ENCODE assay signal across 30 cellular contexts in the genomic region with DNA sequence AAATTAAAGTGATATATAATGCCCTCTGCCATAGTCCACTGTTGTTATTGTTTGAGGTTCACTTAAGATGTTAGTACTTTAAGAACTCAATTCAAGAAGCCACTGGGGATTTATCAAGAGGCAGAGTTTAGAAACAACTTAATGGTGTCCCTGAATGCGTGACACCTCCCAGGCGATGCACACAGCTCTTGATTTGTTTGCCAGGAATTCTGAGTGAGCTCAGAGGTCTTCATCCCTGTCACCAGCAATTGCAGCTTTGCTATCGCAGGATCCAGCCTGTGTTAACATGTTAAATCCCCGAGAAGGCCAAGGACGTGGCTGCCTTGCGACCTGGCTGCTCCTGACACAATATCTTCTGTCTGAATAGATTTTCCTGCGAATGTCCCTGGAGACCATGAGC.
"Had no signal": no experiment of that assay in that cellular context is flagged by ENCODE, and none has a peak within 500 bp of the region (broad histone marks: within the 10 kb centered on the region; RNA-seq: fewer than 3 reads in every experiment).

No MANE protein-coding gene starts in this region.

- H3K4me3 ChIP-seq: adrenal gland, body of pancreas, colonic mucosa, esophagus squamous epithelium, gastroesophageal sphincter had no signal

- ATAC-seq: activated CD4-positive, CD25-positive, alpha-beta regulatory T cell treated with anti-CD3 and anti-CD28 coated beads, Interleukin-2, amount 50 U/mL, for 24 hours; activated CD8-positive, alpha-beta T cell treated with anti-CD3 and anti-CD28 coated beads for 36 hours; activated naive CD8-positive, alpha-beta T cell treated with anti-CD3 and anti-CD28 coated beads, Interleukin-2, amount 50 U/mL, for 24 hours; body of pancreas; gastroesophageal sphincter; T-helper 17 cell had no signal

- H3K27me3 ChIP-seq: adrenal gland, body of pancreas, colonic mucosa, esophagus squamous epithelium, gastroesophageal sphincter had no signal

- H3K4me1 ChIP-seq: adrenal gland, colonic mucosa, gastroesophageal sphincter had no signal

- H3K36me3 ChIP-seq: adrenal gland, colonic mucosa, esophagus squamous epithelium, gastroesophageal sphincter, WERI-Rb-1 had no signal

- DNase-seq: activated B cell treated with CpG ODN at 0.5 μM for 24 hours; activated CD4-positive, alpha-beta T cell treated with anti-CD3 and anti-CD28 coated beads for 48 hours; activated CD4-positive, alpha-beta T cell treated with anti-CD3 and anti-CD28 coated beads, Interleukin-2, amount 50 U/mL, for 1 hour; activated CD4-positive, alpha-beta T cell treated with anti-CD3 and anti-CD28 coated beads, Interleukin-2, amount 50 U/mL, for 48 hours; activated CD8-positive, alpha-beta memory T cell treated with anti-CD3 and anti-CD28 coated beads for 24 hours; activated CD8-positive, alpha-beta memory T cell treated with anti-CD3 and anti-CD28 coated beads, Interleukin-2, amount 50 U/mL, for 4 hours; activated CD8-positive, alpha-beta T cell treated with anti-CD3 and anti-CD28 coated beads for 36 hours; activated effector memory CD4-positive, alpha-beta T cell treated with anti-CD3 and anti-CD28 coated beads, Interleukin-2, amount 50 U/mL, for 16 hours; activated naive CD4-positive, alpha-beta T cell treated with anti-CD3 and anti-CD28 coated beads for 36 hours; activated naive CD8-positive, alpha-beta T cell treated with anti-CD3 and anti-CD28 coated beads for 36 hours; activated naive CD8-positive, alpha-beta T cell treated with anti-CD3 and anti-CD28 coated beads, Interleukin-2, amount 50 U/mL, for 24 hours; activated T-cell treated with anti-CD3 and anti-CD28 coated beads, Interleukin-2, amount 50 U/mL, for 1 hour; activated T-cell treated with anti-CD3 and anti-CD28 coated beads, Interleukin-2, amount 50 U/mL, for 48 hours; adrenal gland; amygdala; aorta; body of pancreas; central memory CD4-positive, alpha-beta T cell; cerebellar nuclear complex; colonic mucosa; effector CD8-positive, alpha-beta T cell; esophagus squamous epithelium; foreskin melanocyte; T-helper 1 cell; T-helper 17 cell; T1000; WERI-Rb-1 had no signal

- H3K9me3 ChIP-seq: adrenal gland, body of pancreas, colonic mucosa, esophagus squamous epithelium, gastroesophageal sphincter had no signal

- H3K27ac ChIP-seq: adrenal gland, body of pancreas, colonic mucosa, epithelial cell of prostate, esophagus squamous epithelium, gastroesophageal sphincter, WERI-Rb-1 had no signal
